In the genomic region with DNA sequence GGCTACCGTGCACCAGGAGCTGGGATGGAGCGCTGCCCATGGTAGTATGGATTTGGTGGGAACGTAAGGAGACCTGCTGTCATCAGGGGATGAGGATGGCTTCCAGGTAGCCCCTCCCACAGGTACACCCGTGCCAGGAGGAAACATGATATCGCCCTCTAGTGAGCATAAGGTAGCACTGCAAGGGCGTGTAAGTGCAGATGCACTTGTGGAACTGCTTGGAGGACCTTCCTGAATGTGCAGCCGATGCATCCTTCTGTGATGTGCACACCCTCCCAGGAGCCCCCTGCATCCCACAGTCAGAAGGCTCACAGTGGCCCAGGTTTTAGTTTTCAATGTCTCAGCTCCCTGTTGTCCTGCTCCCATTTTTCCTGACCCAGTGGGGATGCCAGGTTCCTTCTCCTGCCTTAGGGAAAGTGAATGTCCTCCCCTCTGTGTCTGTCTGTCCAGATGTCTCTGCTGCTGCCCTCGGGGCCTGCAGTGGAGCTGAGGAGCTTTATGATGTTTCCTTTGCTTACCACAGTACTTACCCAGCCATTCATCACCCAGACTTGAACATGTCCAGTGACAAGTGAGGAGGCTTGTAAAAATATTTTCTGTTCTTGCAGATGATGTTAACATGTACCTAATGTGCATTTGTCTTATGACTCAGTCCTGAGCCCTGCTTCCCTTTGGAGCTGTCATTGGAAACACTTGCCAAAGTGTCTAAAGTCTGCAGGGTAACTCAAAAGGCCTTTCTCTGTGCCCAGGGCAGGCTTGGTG, we compare ENCODE assay signal across 8 cellular contexts. TPM values are rescaled to one million over a fixed set of nuclear protein-coding genes. Genes with fewer than 3 reads are reported as not detected.
DNase-seq lines count a peak whose midpoint lies in the region; ATAC-seq and TF ChIP-seq lines count a peak whose summit lies in the region.

No MANE protein-coding gene starts in this region.

- H3K4me1 Mint-ChIP-seq in T-cell, result no peaks in the 10 kb centered on the region
- H3K4me1 Mint-ChIP-seq in central memory CD8-positive, alpha-beta T cell, result no peaks in the 10 kb centered on the region
- peaks cover 6 to 19% of the 10 kb centered on the region in 2 donors for H3K4me1 Mint-ChIP-seq in stimulated activated naive B cell treated with anti-CD40 and anti-IgM and Interleukin-4, amounts not matched to agents 10 μg/mL and 1 μg/mL and 100 μg/mL, for 72 hours

- no peak overlapping the region for H3K4me3 Mint-ChIP-seq in T-cell
- no peak overlapping the region for H3K4me3 Mint-ChIP-seq in central memory CD8-positive, alpha-beta T cell
- H3K4me3 Mint-ChIP-seq in stimulated activated naive B cell treated with anti-CD40 and anti-IgM and Interleukin-4, amounts not matched to agents 10 μg/mL and 1 μg/mL and 100 μg/mL, for 72 hours, result no peak overlapping the region

- peak; percentile 75 for TF ChIP-seq CTCF in HEK293 (tag by site-specific recombination; IDR thresholded peaks at IDR 0.05)

- POLR2A ChIA-PET in HEK293 (lab: Yijun Ruan, JAX) (no interaction called here), T-cell (lab: Charles Lee) (no interaction called here)

- DNase-seq in activated CD4-positive, CD25-positive, alpha-beta regulatory T cell treated with anti-CD3 and anti-CD28 coated beads, Interleukin-2, amount 50 U/mL, for 16 hours (ENCODE audit: low read depth, low spot score), result peak; percentile 6
- no peak for DNase-seq in activated CD4-positive, CD25-positive, alpha-beta regulatory T cell (lab: John Stamatoyannopoulos, UW)
- DNase-seq in NCI-H1092 treated with DMSO at 0.1 percent for 48 hours (lab: John Stamatoyannopoulos, UW) (peak; percentile 74), T-cell (peak in 25 of 34 experiments; percentile 2 to 39 (median 16)), medulla oblongata (ENCODE audit: extremely low spot score) (peak; percentile 30)
- peak in 1 of 2 donors; percentile 21 for DNase-seq in central memory CD8-positive, alpha-beta T cell (ENCODE audit: low spot score in 2 of 2)
- peak; percentile 53 for DNase-seq in stimulated activated naive B cell treated with anti-CD40 and anti-IgM and Interleukin-4, amounts not matched to agents 10 μg/mL and 1 μg/mL and 100 μg/mL, for 72 hours

- no peaks in the 10 kb centered on the region for H3K9me3 Mint-ChIP-seq in T-cell
- H3K9me3 Mint-ChIP-seq in central memory CD8-positive, alpha-beta T cell, result no peaks in the 10 kb centered on the region
- H3K9me3 Mint-ChIP-seq in stimulated activated naive B cell treated with anti-CD40 and anti-IgM and Interleukin-4, amounts not matched to agents 10 μg/mL and 1 μg/mL and 100 μg/mL, for 72 hours, result no peaks in the 10 kb centered on the region

- no peaks in the 10 kb centered on the region for H3K9me3 ChIP-seq in HEK293 (ENCODE audit: control insufficient read depth, insufficient read depth, low read depth, low read length)

- H3K4me3 ChIP-seq in HEK293 (ENCODE audit: low read depth, low read length), result no peak overlapping the region

- H3K36me3 Mint-ChIP-seq in T-cell, result peaks cover 4% of the 10 kb centered on the region
- H3K36me3 Mint-ChIP-seq in central memory CD8-positive, alpha-beta T cell (ENCODE audit: insufficient read depth), result no peaks in the 10 kb centered on the region
- peaks cover 0 to 4% of the 10 kb centered on the region in 2 donors for H3K36me3 Mint-ChIP-seq in stimulated activated naive B cell treated with anti-CD40 and anti-IgM and Interleukin-4, amounts not matched to agents 10 μg/mL and 1 μg/mL and 100 μg/mL, for 72 hours

- H3K27me3 Mint-ChIP-seq in T-cell, result peaks cover 0 to 14% of the 10 kb centered on the region in 2 donors
- peaks cover 6% of the 10 kb centered on the region for H3K27me3 Mint-ChIP-seq in central memory CD8-positive, alpha-beta T cell
- peaks cover 9 to 10% of the 10 kb centered on the region in 2 donors for H3K27me3 Mint-ChIP-seq in stimulated activated naive B cell treated with anti-CD40 and anti-IgM and Interleukin-4, amounts not matched to agents 10 μg/mL and 1 μg/mL and 100 μg/mL, for 72 hours

- CTCF ChIA-PET in HEK293 (lab: Yijun Ruan, JAX), result interaction anchor here (0.5 to 8.6 kb wide), 37 partner anchors 11 to 550 kb away, joined by 3 to 70 read pairs (median 4); no protein-coding TSS in a partner anchor
- CTCF ChIA-PET in T-cell (lab: Charles Lee), result interaction anchor here in 1 of 2 donors (0.7 to 1.1 kb wide), 2 partner anchors 14 to 179 kb away, joined by 4 read pairs; no protein-coding TSS in a partner anchor

- H3K36me3 ChIP-seq in HEK293 (ENCODE audit: control insufficient read depth in 2 of 2, insufficient read depth in 1 of 2, low read length in 2 of 2), result peaks cover 0 to 23% of the 10 kb centered on the region in 2 experiments; a peak in 1 of 3 replicates

- ATAC-seq in T-cell (replicated peaks in 1 of 4), result peak; percentile 36 to 66 (median 58)
- ATAC-seq in central memory CD8-positive, alpha-beta T cell (replicated peaks; ENCODE audit: extremely low read depth, poor library complexity, severe bottlenecking), result peak; percentile 52
- peak; percentile 82 to 92 for ATAC-seq in stimulated activated naive B cell treated with anti-CD40 and anti-IgM and Interleukin-4, amounts not matched to agents 10 μg/mL and 1 μg/mL and 100 μg/mL, for 72 hours (replicated peaks)

- peaks cover 3% of the 10 kb centered on the region; the same call in 1 of the 2 replicates for H3K4me1 ChIP-seq in HEK293 (ENCODE audit: control insufficient read depth, insufficient read depth, low read length)

- no peak overlapping the region for H3K27ac ChIP-seq in HEK293 (ENCODE audit: extremely low read depth, low read depth, low read length)

- H3K27ac Mint-ChIP-seq in T-cell, result no peak overlapping the region
- no peak overlapping the region for H3K27ac Mint-ChIP-seq in central memory CD8-positive, alpha-beta T cell (ENCODE audit: low read depth)
- no peak overlapping the region for H3K27ac Mint-ChIP-seq in stimulated activated naive B cell treated with anti-CD40 and anti-IgM and Interleukin-4, amounts not matched to agents 10 μg/mL and 1 μg/mL and 100 μg/mL, for 72 hours

TF ChIP-seq in HEK293, 187 proteins besides CTCF, POLR2A, EP300 and RAD21 (continues in another document):
- no peak for TF ChIP-seq ZNF341 (tag by site-specific recombination; IDR thresholded peaks at IDR 0.05; ENCODE audit: low read depth)
- no peak for TF ChIP-seq PRDM1 (tag by site-specific recombination; IDR thresholded peaks at IDR 0.05)
- TF ChIP-seq, protein P1, sequence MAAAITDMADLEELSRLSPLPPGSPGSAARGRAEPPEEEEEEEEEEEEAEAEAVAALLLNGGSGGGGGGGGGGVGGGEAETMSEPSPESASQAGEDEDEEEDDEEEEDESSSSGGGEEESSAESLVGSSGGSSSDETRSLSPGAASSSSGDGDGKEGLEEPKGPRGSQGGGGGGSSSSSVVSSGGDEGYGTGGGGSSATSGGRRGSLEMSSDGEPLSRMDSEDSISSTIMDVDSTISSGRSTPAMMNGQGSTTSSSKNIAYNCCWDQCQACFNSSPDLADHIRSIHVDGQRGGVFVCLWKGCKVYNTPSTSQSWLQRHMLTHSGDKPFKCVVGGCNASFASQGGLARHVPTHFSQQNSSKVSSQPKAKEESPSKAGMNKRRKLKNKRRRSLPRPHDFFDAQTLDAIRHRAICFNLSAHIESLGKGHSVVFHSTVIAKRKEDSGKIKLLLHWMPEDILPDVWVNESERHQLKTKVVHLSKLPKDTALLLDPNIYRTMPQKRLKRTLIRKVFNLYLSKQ (tag by site-specific recombination; IDR thresholded peaks at IDR 0.05; ENCODE audit: borderline replicate concordance), result no peak
- TF ChIP-seq ZNF623 (tag by site-specific recombination; IDR thresholded peaks at IDR 0.05), result no peak
- TF ChIP-seq ZNF596 (tag by site-specific recombination; IDR thresholded peaks at IDR 0.05), result no peak
- TF ChIP-seq ZSCAN23 (tag by site-specific recombination; IDR thresholded peaks at IDR 0.05), result no peak
- TF ChIP-seq ZEB2 (tag by site-specific recombination; IDR thresholded peaks at IDR 0.05), result peak; percentile 66; the same call in 1 of the 2 replicates
- no peak for TF ChIP-seq ZNF157 (tag by site-specific recombination; IDR thresholded peaks at IDR 0.05)
- TF ChIP-seq, protein P2, sequence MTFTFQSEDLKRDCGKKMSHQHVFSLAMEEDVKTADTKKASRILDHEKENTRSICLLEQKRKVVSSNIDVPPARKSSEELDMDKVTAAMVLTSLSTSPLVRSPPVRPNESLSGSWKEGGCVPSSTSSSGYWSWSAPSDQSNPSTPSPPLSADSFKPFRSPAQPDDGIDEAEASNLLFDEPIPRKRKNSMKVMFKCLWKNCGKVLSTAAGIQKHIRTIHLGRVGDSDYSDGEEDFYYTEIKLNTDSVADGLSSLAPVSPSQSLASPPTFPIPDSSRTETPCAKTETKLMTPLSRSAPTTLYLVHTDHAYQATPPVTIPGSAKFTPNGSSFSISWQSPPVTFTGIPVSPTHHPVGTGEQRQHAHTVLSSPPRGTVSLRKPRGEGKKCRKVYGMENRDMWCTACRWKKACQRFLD (tag by site-specific recombination; IDR thresholded peaks at IDR 0.05), result no peak
- TF ChIP-seq PATZ1 (tag by site-specific recombination; IDR thresholded peaks at IDR 0.05), result 0 out of 2 replicates have a peak, but pooled peaks have one; percentile 43
- no peak for TF ChIP-seq ZFP3 (tag by site-specific recombination; IDR thresholded peaks at IDR 0.05; ENCODE audit: low read depth)
- no peak for TF ChIP-seq ZNF560 (tag by site-specific recombination; IDR thresholded peaks at IDR 0.05; ENCODE audit: borderline replicate concordance)
- TF ChIP-seq ZNF10 (tag by site-specific recombination; IDR thresholded peaks at IDR 0.05), result peak; percentile 75
- no peak for TF ChIP-seq ZNF24 (tag by site-specific recombination; IDR thresholded peaks at IDR 0.05)
- TF ChIP-seq ZBTB21 (tag by site-specific recombination; IDR thresholded peaks at IDR 0.05), result no peak
- TF ChIP-seq SP3 (tag by site-specific recombination; IDR thresholded peaks at IDR 0.05), result peak; percentile 22; the same call in 1 of the 2 replicates
- TF ChIP-seq ZNF2 (tag by site-specific recombination; IDR thresholded peaks at IDR 0.05), result no peak
- 0 out of 2 replicates have a peak, but pooled peaks have one; percentile 14 for TF ChIP-seq ZSCAN30 (tag by site-specific recombination; IDR thresholded peaks at IDR 0.05)

RNA-seq across cellular contexts. Expression of gene DBX1, which starts 49.2 kb away (rescaled TPM):
- total RNA-seq in T-cell, result not detected

Comparison
In these comparisons a context has a peak if more than half of its experiments do, and no peak if none do; other contexts are left out.
1. DNase-seq: peak in activated CD4-positive, CD25-positive, alpha-beta regulatory T cell treated with anti-CD3 and anti-CD28 coated beads, Interleukin-2, amount 50 U/mL, for 16 hours (single experiment), NCI-H1092 treated with DMSO at 0.1 percent for 48 hours (single experiment), T-cell (25 of 34), medulla oblongata (single experiment) and stimulated activated naive B cell treated with anti-CD40 and anti-IgM and Interleukin-4, amounts not matched to agents 10 μg/mL and 1 μg/mL and 100 μg/mL, for 72 hours (single experiment); none in activated CD4-positive, CD25-positive, alpha-beta regulatory T cell (0 of 4).
2. Peak in every context shown above with its lines, with median percentiles within 50 percentile points of each other: ATAC-seq.